2 cellular contexts compared by ENCODE assay signal in the genomic region with DNA sequence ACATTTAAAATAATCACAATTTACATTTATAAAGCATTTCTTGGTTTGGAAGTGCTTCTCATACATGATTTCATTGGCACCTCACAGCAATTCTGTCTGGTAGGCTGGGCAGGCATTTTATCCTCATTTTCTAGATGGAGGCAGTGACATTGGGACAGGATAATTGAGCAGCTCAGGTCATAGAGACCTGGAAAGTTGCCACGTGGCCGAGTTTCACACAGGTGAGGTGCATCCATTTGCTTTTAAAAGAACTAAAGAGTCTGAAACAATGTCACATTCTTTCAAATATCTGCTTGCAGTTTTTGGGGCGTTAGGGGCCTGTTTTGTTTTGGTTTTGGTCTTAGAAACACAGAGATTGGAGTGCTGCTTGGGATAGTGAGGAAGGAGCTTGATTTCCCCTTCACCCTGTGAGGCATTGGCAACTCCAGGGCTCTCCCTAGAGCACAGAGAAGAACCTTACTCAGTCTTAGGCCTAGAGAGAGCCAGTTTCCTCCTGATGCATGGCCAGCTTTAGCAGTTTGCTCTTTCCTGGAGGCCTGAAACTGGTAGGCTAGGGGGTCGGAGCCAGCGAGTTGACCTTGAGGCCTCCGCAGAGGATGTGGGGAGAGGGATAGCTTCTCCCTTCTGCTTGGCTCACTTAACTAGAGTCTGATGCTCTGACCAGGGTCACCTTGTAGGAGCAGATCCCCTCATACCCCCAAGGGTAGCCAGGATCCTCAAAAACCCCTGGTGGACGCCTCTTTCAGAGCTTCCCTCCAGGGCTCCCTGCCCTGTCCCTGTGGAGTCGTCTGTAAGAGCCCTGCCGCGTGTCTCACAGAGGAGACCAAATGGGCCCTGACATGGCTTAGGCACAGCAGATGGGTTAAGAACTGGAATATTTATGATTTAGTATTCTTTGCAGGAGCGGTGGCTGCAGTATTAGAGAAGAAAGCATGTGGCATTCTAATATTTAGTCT.
TF ChIP-seq lines count a peak whose summit lies in the region.

No MANE protein-coding gene starts in this region.

TF ChIP-seq in GM23338, 12 proteins besides CTCF, POLR2A, EP300 and RAD21 (continued from another document):
- TF ChIP-seq, protein P1, sequence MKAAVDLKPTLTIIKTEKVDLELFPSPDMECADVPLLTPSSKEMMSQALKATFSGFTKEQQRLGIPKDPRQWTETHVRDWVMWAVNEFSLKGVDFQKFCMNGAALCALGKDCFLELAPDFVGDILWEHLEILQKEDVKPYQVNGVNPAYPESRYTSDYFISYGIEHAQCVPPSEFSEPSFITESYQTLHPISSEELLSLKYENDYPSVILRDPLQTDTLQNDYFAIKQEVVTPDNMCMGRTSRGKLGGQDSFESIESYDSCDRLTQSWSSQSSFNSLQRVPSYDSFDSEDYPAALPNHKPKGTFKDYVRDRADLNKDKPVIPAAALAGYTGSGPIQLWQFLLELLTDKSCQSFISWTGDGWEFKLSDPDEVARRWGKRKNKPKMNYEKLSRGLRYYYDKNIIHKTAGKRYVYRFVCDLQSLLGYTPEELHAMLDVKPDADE (IDR thresholded peaks at IDR 0.05) = no peak

TF ChIP-seq in WTC11, 78 proteins besides CTCF, POLR2A, EP300 and RAD21 (continued from another document):
- TF ChIP-seq RORB (CRISPR knock-in tag; IDR thresholded peaks at IDR 0.05) (no peak), ZNF423 (CRISPR knock-in tag; IDR thresholded peaks at IDR 0.05) (no peak), IRF2 (CRISPR knock-in tag; IDR thresholded peaks at IDR 0.05; ENCODE audit: borderline replicate concordance, low read depth) (no peak), ZNF671 (CRISPR knock-in tag; IDR thresholded peaks at IDR 0.05) (no peak), E2F5 (CRISPR knock-in tag; IDR thresholded peaks at IDR 0.05) (no peak), FOXJ3 (CRISPR knock-in tag; IDR thresholded peaks at IDR 0.05; ENCODE audit: borderline replicate concordance) (no peak), KAT7 (CRISPR knock-in tag; IDR thresholded peaks at IDR 0.05; ENCODE audit: borderline replicate concordance) (no peak)
- TF ChIP-seq, protein P2, sequence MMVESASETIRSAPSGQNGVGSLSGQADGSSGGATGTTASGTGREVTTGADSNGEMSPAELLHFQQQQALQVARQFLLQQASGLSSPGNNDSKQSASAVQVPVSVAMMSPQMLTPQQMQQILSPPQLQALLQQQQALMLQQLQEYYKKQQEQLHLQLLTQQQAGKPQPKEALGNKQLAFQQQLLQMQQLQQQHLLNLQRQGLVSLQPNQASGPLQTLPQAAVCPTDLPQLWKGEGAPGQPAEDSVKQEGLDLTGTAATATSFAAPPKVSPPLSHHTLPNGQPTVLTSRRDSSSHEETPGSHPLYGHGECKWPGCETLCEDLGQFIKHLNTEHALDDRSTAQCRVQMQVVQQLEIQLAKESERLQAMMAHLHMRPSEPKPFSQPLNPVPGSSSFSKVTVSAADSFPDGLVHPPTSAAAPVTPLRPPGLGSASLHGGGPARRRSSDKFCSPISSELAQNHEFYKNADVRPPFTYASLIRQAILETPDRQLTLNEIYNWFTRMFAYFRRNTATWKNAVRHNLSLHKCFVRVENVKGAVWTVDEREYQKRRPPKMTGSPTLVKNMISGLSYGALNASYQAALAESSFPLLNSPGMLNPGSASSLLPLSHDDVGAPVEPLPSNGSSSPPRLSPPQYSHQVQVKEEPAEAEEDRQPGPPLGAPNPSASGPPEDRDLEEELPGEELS (CRISPR knock-in tag; IDR thresholded peaks at IDR 0.05) = no peak
